In genomic region chr4:3396611-3397010, GRCh38 we compare ENCODE assay signal across 7 cellular contexts. TPM values are rescaled to one million over a fixed set of nuclear protein-coding genes. Genes with fewer than 3 reads are reported as not detected.
"Had no signal": no experiment of that assay in that cellular context is flagged by ENCODE, and none has a peak within 500 bp of the region (broad histone marks: within the 10 kb centered on the region; RNA-seq: fewer than 3 reads in every experiment).

No MANE protein-coding gene starts in this region.

- DNase-seq: H9, HCEC 1CT, IMR-90, KG1 had no signal

- ATAC-seq: GM23338, K562 had no signal

- H2AFZ ChIP-seq: GM23338 had no signal

- H3K4me3 Mint-ChIP-seq: GM23338, H9 had no signal

- H3K27ac Mint-ChIP-seq: GM23338 had no signal

- H3K4me2 ChIP-seq: GM23338 had no signal

- H3K4me3 ChIP-seq: GM23338, K562 had no signal

RNA-seq across cellular contexts. Expression of gene HGFAC, which starts 45.2 kb away (rescaled TPM):
- total RNA-seq: HT-29, IMR-90, K562 had no signal
- polyA plus RNA-seq: GM23338 had no signal
